ENCODE assay signal across 28 cellular contexts in the genomic region with DNA sequence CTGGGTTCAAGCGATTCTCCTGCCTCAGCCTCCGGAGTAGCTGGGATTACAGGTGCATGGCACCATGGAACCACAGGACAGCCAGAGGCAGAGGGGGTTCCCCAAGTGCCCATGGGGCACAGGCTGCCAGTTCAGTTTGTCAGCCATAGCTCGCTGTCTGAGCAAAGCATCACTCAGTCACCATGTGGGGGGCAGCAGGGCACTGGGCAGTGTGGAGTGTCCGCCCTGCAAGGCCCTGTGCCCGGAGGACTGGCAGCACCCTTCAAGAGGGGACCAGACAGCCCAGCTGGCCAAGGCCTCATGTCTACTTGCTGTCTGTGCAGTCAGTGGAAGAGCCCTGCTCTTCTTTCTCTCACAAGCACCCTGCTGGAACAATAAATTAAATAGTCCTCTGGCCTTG. TPM values are rescaled to one million over a fixed set of nuclear protein-coding genes. Genes with fewer than 3 reads are reported as not detected.
DNase-seq lines count a peak whose midpoint lies in the region; ATAC-seq, FAIRE-seq and TF ChIP-seq lines count a peak whose summit lies in the region.
"Had no signal": no experiment of that assay in that cellular context is flagged by ENCODE, and none has a peak within 500 bp of the region (broad histone marks: within the 10 kb centered on the region; RNA-seq: fewer than 3 reads in every experiment).

No MANE protein-coding gene starts in this region.

- H3K9ac ChIP-seq in HCT116 (ENCODE audit: low read length): no peak overlapping the region

- BruUV-seq in HCT116 (replicated peaks; lab: Mats Ljungman, UMichigan): no TSS peak

- H3K27me3 ChIP-seq in HCT116 (ENCODE audit: insufficient read depth, low read length): no peaks in the 10 kb centered on the region
- H3K27me3 ChIP-seq: BLaER1 treated with 17β-estradiol and CSF1 and Interleukin-3, amounts not matched to agents 10 nM and 100 nM; cardiac muscle cell; neutrophil had no signal

- H3K36me3 ChIP-seq in HCT116 (ENCODE audit: control insufficient read depth in 1 of 2, insufficient read depth in 2 of 2, low read length in 2 of 2): peaks cover 43 to 88% of the 10 kb centered on the region in 2 experiments

- no peak for FAIRE-seq in A549 (lab: Jason Lieb, UNC)
- FAIRE-seq: endothelial cell of umbilical vein, GM12891, small intestine had no signal

- no peaks in the 10 kb centered on the region for H3K27me3 Mint-ChIP-seq in dendritic cell treated with granulocyte-macrophage colony-stimulating factor and Interleukin-4, amounts not matched to agents 40 ng/mL and 50 ng/mL, for 4 days
- H3K27me3 Mint-ChIP-seq in osteocyte (ENCODE audit: unreplicated experiment): no peaks in the 10 kb centered on the region

- peaks cover 98% of the 10 kb centered on the region for H3K36me3 Mint-ChIP-seq in dendritic cell treated with granulocyte-macrophage colony-stimulating factor and Interleukin-4, amounts not matched to agents 40 ng/mL and 50 ng/mL, for 4 days (ENCODE audit: low read depth)
- peaks cover 26% of the 10 kb centered on the region for H3K36me3 Mint-ChIP-seq in osteocyte (ENCODE audit: unreplicated experiment)

- H3K9me2 ChIP-seq in HCT116 (ENCODE audit: insufficient read depth): no peaks in the 10 kb centered on the region

- peaks cover 36% of the 10 kb centered on the region for H3K4me1 Mint-ChIP-seq in dendritic cell treated with granulocyte-macrophage colony-stimulating factor and Interleukin-4, amounts not matched to agents 40 ng/mL and 50 ng/mL, for 4 days (ENCODE audit: low read depth)
- H3K4me1 Mint-ChIP-seq in osteocyte (ENCODE audit: unreplicated experiment): peaks cover 11% of the 10 kb centered on the region

- H3K4me3 ChIP-seq in A549: no peak overlapping the region
- H3K4me3 ChIP-seq in HCT116 (replicated peaks in 1 of 2; ENCODE audit: low read depth in 1 of 2, low read length in 2 of 2): no peak overlapping the region
- H3K4me3 ChIP-seq: BLaER1 treated with 17β-estradiol and CSF1 and Interleukin-3, amounts not matched to agents 10 nM and 100 nM; cardiac muscle cell; lower lobe of right lung had no signal

- TF ChIP-seq RAD21 in A549 (conservative IDR thresholded peaks at IDR 0.05 in 1 of 2, IDR thresholded peaks at IDR 0.05 in 1 of 2) (no peak), HCT116 (IDR thresholded peaks at IDR 0.05; ENCODE audit: low read depth) (no peak)

- DNase-seq in A549 (ENCODE audit: low read depth in 1 of 2, low spot score in 1 of 2) (no peak), HCT116 (ENCODE audit: low read depth, low spot score) (no peak), osteocyte (ENCODE audit: extremely low spot score, unreplicated experiment) (no peak), MV-4-11 (lab: John Stamatoyannopoulos, UW) (no peak)
- DNase-seq in activated CD4-positive, CD25-positive, alpha-beta regulatory T cell (lab: John Stamatoyannopoulos, UW): no peak
- DNase-seq: ACHN; activated CD8-positive, alpha-beta memory T cell treated with anti-CD3 and anti-CD28 coated beads, Interleukin-2, amount 50 U/mL, for 4 hours; Calu3; glutamatergic neuron; H9; lower lobe of right lung; NCI-H1417; NCI-H2081 treated with DMSO at 0.1 percent for 48 hours; NCI-H345; NCI-H748 treated with DMSO at 0.1 percent for 48 hours; small intestine; stimulated activated CD4-positive, alpha-beta T cell treated with anti-CD3 and anti-CD28 coated beads, Interleukin-2, amount 100 ng/mL, for 24 hours; T-helper 9 cell had no signal

- intact Hi-C loops in HCT116 (cut with micrococcal nuclease): no loop called here
- intact Hi-C loops in dendritic cell treated with granulocyte-macrophage colony-stimulating factor and Interleukin-4, amounts not matched to agents 40 ng/mL and 50 ng/mL, for 4 days (cut with micrococcal nuclease): no loop called here

- POLR2A ChIA-PET in A549 (lab: Yijun Ruan, JAX) (interaction anchor here (0.7 kb wide), 1 partner anchor 10 kb away, joined by 3 read pairs; no protein-coding TSS in a partner anchor), HCT116 (lab: Charles Lee) (interaction anchor here (0.9 to 1.3 kb wide), 2 partner anchors 12 to 18 kb away, joined by 3 read pairs; no protein-coding TSS in a partner anchor)

- H3K4me3 Mint-ChIP-seq in dendritic cell treated with granulocyte-macrophage colony-stimulating factor and Interleukin-4, amounts not matched to agents 40 ng/mL and 50 ng/mL, for 4 days: no peak overlapping the region
- H3K4me3 Mint-ChIP-seq in osteocyte (ENCODE audit: unreplicated experiment): no peak overlapping the region

- no peak overlapping the region for H3K27ac ChIP-seq in A549
- peak overlapping the region; percentile 16; the same call in 1 of the 2 replicates for H3K27ac ChIP-seq in HCT116 (ENCODE audit: low read depth, low read length)
- H3K27ac ChIP-seq: HL-60, lower lobe of right lung, neutrophil had no signal

- no peak for TF ChIP-seq EP300 in A549 (IDR thresholded peaks at IDR 0.05)

- no peak overlapping the region for H3K4me2 ChIP-seq in A549
- H3K4me2 ChIP-seq in HCT116 (ENCODE audit: low read length): no peak overlapping the region
- H3K4me2 ChIP-seq: BLaER1 treated with 17β-estradiol and CSF1 and Interleukin-3, amounts not matched to agents 10 nM and 100 nM had no signal

- peaks cover 88% of the 10 kb centered on the region for H3K79me2 ChIP-seq in HCT116 (ENCODE audit: insufficient read depth, low read length)

- ATAC-seq in A549 (peak; percentile 5 to 41; a peak in 3 of 6 replicates), HCT116 (peak; percentile 7; the same call in 1 of the 2 replicates), GM19397 (IDR thresholded peaks at IDR 0.05; ENCODE audit: unreplicated experiment) (no peak), GM19324 (IDR thresholded peaks at IDR 0.05; ENCODE audit: low FRiP score, unreplicated experiment) (no peak)

- TF ChIP-seq CTCF in A549 (IDR thresholded peaks at IDR 0.05) (no peak), HCT116 (IDR thresholded peaks at IDR 0.05 in 2 of 3, conservative IDR thresholded peaks at IDR 0.05 in 1 of 3; ENCODE audit: borderline replicate concordance in 1 of 3, insufficient read depth in 1 of 3, low read depth in 2 of 3, low read length in 2 of 3) (no peak), osteocyte (IDR thresholded peaks at IDR 0.05) (no peak)

- CTCF ChIA-PET in A549 (lab: Yijun Ruan, JAX) (interaction anchor here (1.2 to 11.2 kb wide), 4 partner anchors 9 to 32 kb away, joined by 4 to 126 read pairs (median 6); a partner anchor contains a TSS), HCT116 (lab: Charles Lee) (no interaction called here)

- WGBS in A549 (ENCODE audit: missing lambda C conversion rate): 98% methylated on average over 5 of the region's 5 CpGs

- H3K9me3 ChIP-seq in A549 (no peaks in the 10 kb centered on the region), HCT116 (ENCODE audit: control insufficient read depth in 1 of 2, insufficient read depth in 1 of 2, low read depth in 1 of 2, low read length in 2 of 2) (no peaks in the 10 kb centered on the region)
- H3K9me3 ChIP-seq: BLaER1 treated with 17β-estradiol and CSF1 and Interleukin-3, amounts not matched to agents 10 nM and 100 nM; lower lobe of right lung; neutrophil had no signal

- peak overlapping the region; percentile 42 for H3K27ac Mint-ChIP-seq in dendritic cell treated with granulocyte-macrophage colony-stimulating factor and Interleukin-4, amounts not matched to agents 40 ng/mL and 50 ng/mL, for 4 days
- H3K27ac Mint-ChIP-seq in osteocyte (ENCODE audit: unreplicated experiment): peak overlapping the region; percentile 19

- no peaks in the 10 kb centered on the region for H3K9me3 Mint-ChIP-seq in dendritic cell treated with granulocyte-macrophage colony-stimulating factor and Interleukin-4, amounts not matched to agents 40 ng/mL and 50 ng/mL, for 4 days
- no peaks in the 10 kb centered on the region for H3K9me3 Mint-ChIP-seq in osteocyte (ENCODE audit: unreplicated experiment)
- H3K9me3 Mint-ChIP-seq: H9 had no signal

- RAD21 ChIA-PET in HCT116 (lab: Charles Lee; ENCODE audit: low non-redundant PET in 1 of 2, low total read pairs in 2 of 2, uncharacterized antibody in 2 of 2, unreplicated experiment in 2 of 2): no interaction called here

- TF ChIP-seq POLR2A in A549 (IDR thresholded peaks at IDR 0.05; ENCODE audit: low read length): no peak
- TF ChIP-seq POLR2A in HCT116 (IDR thresholded peaks at IDR 0.05; ENCODE audit: borderline replicate concordance, extremely low read depth, insufficient read depth, insufficient read length): no peak

- H3K4me1 ChIP-seq in A549: peaks cover 15% of the 10 kb centered on the region
- peaks cover 6 to 21% of the 10 kb centered on the region in 2 experiments for H3K4me1 ChIP-seq in HCT116 (ENCODE audit: control insufficient read depth in 1 of 2, insufficient read depth in 2 of 2, low read length in 2 of 2)

- H2AFZ ChIP-seq in HCT116 (ENCODE audit: low read depth, low read length, poor library complexity, severe bottlenecking): no peak overlapping the region

- peaks cover 7% of the 10 kb centered on the region; the same call in 1 of the 2 replicates for H4K20me1 ChIP-seq in HCT116 (ENCODE audit: insufficient read depth)

RNA-seq across cellular contexts. Expression of a gene that starts 6.4 kb away (rescaled TPM):
- 125 and 130 TPM in 2 replicates for polyA plus RNA-seq in A549 (2011; rRNA removed)
- polyA plus RNA-seq in A549 (2012; cell fraction: cytosol; rRNA removed): 331 and 354 TPM in 2 replicates
- 231 and 250 TPM in 2 replicates for polyA plus RNA-seq in A549 (2012; cell fraction: nucleus; rRNA removed)
- polyA plus RNA-seq in A549 (2017; fragmentation: RNase III; extraction: RNeasy Plus Mini Kit Qiagen cat#74134 plus additional on column Dnase treatment): 135 to 164 TPM (median 141 TPM) in 3 replicates
- 175 and 190 TPM in 2 replicates for polyA minus RNA-seq in A549 (2011; rRNA and poly(A)+ RNA removed)
- 280 TPM for total RNA-seq in HCT116 (2021; ENCODE audit: unreplicated experiment)
- 200 and 207 TPM in 2 replicates for polyA plus RNA-seq in HCT116 (2012)
- total RNA-seq in osteocyte: 72.6 and 78.5 TPM in 2 replicates

RNA-seq across cellular contexts. Expression of a gene that starts 6.6 kb away (rescaled TPM):
- 351 and 428 TPM in 2 replicates for polyA plus RNA-seq in A549 (2011; rRNA removed)
- polyA plus RNA-seq in A549 (2012; cell fraction: cytosol; rRNA removed): 1,168 and 1,461 TPM in 2 replicates
- polyA plus RNA-seq in A549 (2012; cell fraction: nucleus; rRNA removed): 941 and 1,063 TPM in 2 replicates
- 352 to 382 TPM (median 377 TPM) in 3 replicates for polyA plus RNA-seq in A549 (2017; fragmentation: RNase III; extraction: RNeasy Plus Mini Kit Qiagen cat#74134 plus additional on column Dnase treatment)
- polyA minus RNA-seq in A549 (2011; rRNA and poly(A)+ RNA removed): 55.5 and 82.6 TPM in 2 replicates
- 208 TPM for total RNA-seq in HCT116 (2021; ENCODE audit: unreplicated experiment)
- 367 and 443 TPM in 2 replicates for polyA plus RNA-seq in HCT116 (2012)
- 119 and 138 TPM in 2 replicates for total RNA-seq in osteocyte

RNA-seq across cellular contexts. Expression of a gene that starts 13.8 kb away (rescaled TPM):
- polyA plus RNA-seq in A549 (2011; rRNA removed) (44.3 and 64.0 TPM in 2 replicates), A549 (2017; fragmentation: RNase III; extraction: RNeasy Plus Mini Kit Qiagen cat#74134 plus additional on column Dnase treatment) (497 to 567 TPM (median 503 TPM) in 3 replicates)
- polyA plus RNA-seq in A549 (2012; cell fraction: cytosol; rRNA removed): 289 and 364 TPM in 2 replicates
- polyA plus RNA-seq in A549 (2012; cell fraction: nucleus; rRNA removed): 444 and 691 TPM in 2 replicates
- 45.3 and 70.2 TPM in 2 replicates for polyA minus RNA-seq in A549 (2011; rRNA and poly(A)+ RNA removed)
- total RNA-seq in HCT116 (2021; ENCODE audit: unreplicated experiment) (554 TPM), osteocyte (430 and 433 TPM in 2 replicates)
- polyA plus RNA-seq in HCT116 (2012): 393 and 453 TPM in 2 replicates

RNA-seq across cellular contexts. Expression of a gene that starts 17.1 kb away (rescaled TPM):
- 0.34 and 0.41 TPM in 2 replicates for polyA plus RNA-seq in A549 (2011; rRNA removed)
- 0.41 and 0.48 TPM in 2 replicates for polyA plus RNA-seq in A549 (2012; cell fraction: cytosol; rRNA removed)
- 0.48 and 0.61 TPM in 2 replicates for polyA plus RNA-seq in A549 (2012; cell fraction: nucleus; rRNA removed)
- 0.29 to 0.45 TPM (median 0.38 TPM) in 3 replicates for polyA plus RNA-seq in A549 (2017; fragmentation: RNase III; extraction: RNeasy Plus Mini Kit Qiagen cat#74134 plus additional on column Dnase treatment)
- 0.78 and 1.1 TPM in 2 replicates for polyA minus RNA-seq in A549 (2011; rRNA and poly(A)+ RNA removed)
- total RNA-seq in HCT116 (2021; ENCODE audit: unreplicated experiment): 1.2 TPM
- 0.56 and 0.90 TPM in 2 replicates for polyA plus RNA-seq in HCT116 (2012)
- 0.56 and 0.68 TPM in 2 replicates for total RNA-seq in osteocyte
- total RNA-seq: dermis microvascular lymphatic vessel endothelial cell had no signal

RNA-seq across cellular contexts. Expression of a gene that starts 24.6 kb away (rescaled TPM):
- polyA plus RNA-seq in A549 (2011; rRNA removed) (102 and 285 TPM in 2 replicates), A549 (2017; fragmentation: RNase III; extraction: RNeasy Plus Mini Kit Qiagen cat#74134 plus additional on column Dnase treatment) (606 to 622 TPM (median 607 TPM) in 3 replicates)
- 93.4 and 125 TPM in 2 replicates for polyA plus RNA-seq in A549 (2012; cell fraction: cytosol; rRNA removed)
- polyA plus RNA-seq in A549 (2012; cell fraction: nucleus; rRNA removed): 245 and 308 TPM in 2 replicates
- polyA minus RNA-seq in A549 (2011; rRNA and poly(A)+ RNA removed): 213 and 224 TPM in 2 replicates
- total RNA-seq in HCT116 (2021; ENCODE audit: unreplicated experiment) (1,043 TPM), osteocyte (792 and 837 TPM in 2 replicates)
- polyA plus RNA-seq in HCT116 (2012): 1,480 and 1,509 TPM in 2 replicates

Comparison
In these comparisons a context has a peak if more than half of its experiments do, and no peak if none do; other contexts are left out.
1. ATAC-seq: peak in A549 (2 of 2) and HCT116 (single experiment); none in GM19397 (single experiment) and GM19324 (single experiment).